Comparison of ENCODE assay signal across 22 cellular contexts in the genomic region with DNA sequence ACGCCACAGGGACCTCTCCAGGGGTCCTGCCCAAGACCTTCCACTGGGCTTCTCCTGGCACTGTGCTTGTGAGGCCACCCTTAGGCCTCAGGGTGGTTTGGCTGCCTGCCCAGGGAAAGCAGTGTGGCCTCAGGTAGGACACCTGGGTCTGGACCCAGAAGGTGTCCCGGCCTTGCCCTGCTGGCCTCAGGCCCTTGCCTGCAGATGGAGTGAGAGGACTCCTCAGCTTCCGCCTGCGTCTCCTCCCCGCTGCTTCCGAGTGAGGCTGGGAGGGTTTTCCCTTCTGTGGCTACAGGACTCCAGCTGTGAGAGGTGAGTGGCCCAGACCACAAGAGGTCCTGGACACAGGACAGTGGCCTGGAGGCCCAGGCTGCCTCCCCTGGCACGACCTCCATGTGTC.
"Had no signal": no experiment of that assay in that cellular context is flagged by ENCODE, and none has a peak within 500 bp of the region (broad histone marks: within the 10 kb centered on the region; RNA-seq: fewer than 3 reads in every experiment).

No MANE protein-coding gene starts in this region.

- H3K27me3 Mint-ChIP-seq: activated T-cell treated with anti-CD3 and anti-CD28 coated beads, Interleukin-2, amount 50 U/mL, for 24 hours had no signal

- H3K27ac Mint-ChIP-seq: activated CD8-positive, alpha-beta T cell treated with anti-CD3 and anti-CD28 coated beads for 36 hours; activated naive CD4-positive, alpha-beta T cell treated with anti-CD3 and anti-CD28 coated beads for 36 hours; activated T-cell treated with anti-CD3 and anti-CD28 coated beads, Interleukin-2, amount 50 U/mL, for 24 hours; immature natural killer cell; nephron; stimulated activated memory B cell treated with anti-CD40 and anti-IgM and Interleukin-4, amounts not matched to agents 10 μg/mL and 1 μg/mL and 100 μg/mL, for 72 hours had no signal

- H3K27me3 ChIP-seq: brain microvascular endothelial cell, upper lobe of right lung had no signal

- H3K4me1 Mint-ChIP-seq: central memory CD8-positive, alpha-beta T cell; immature natural killer cell; nephron had no signal

- H3K36me3 ChIP-seq: brain microvascular endothelial cell, heart left ventricle, left ventricle myocardium inferior, thoracic aorta, upper lobe of right lung had no signal

- H3K27ac ChIP-seq: brain microvascular endothelial cell, coronary artery, heart left ventricle, left ventricle myocardium inferior, thoracic aorta, upper lobe of right lung had no signal

- ATAC-seq: activated CD8-positive, alpha-beta T cell treated with anti-CD3 and anti-CD28 coated beads for 36 hours; heart left ventricle; sciatic nerve; stimulated activated memory B cell treated with anti-CD40 and anti-IgM and Interleukin-4, amounts not matched to agents 10 μg/mL and 1 μg/mL and 100 μg/mL, for 72 hours; upper lobe of right lung had no signal

- H3K36me3 Mint-ChIP-seq: immature natural killer cell; stimulated activated memory B cell treated with anti-CD40 and anti-IgM and Interleukin-4, amounts not matched to agents 10 μg/mL and 1 μg/mL and 100 μg/mL, for 72 hours had no signal

- H3K9me3 Mint-ChIP-seq: activated T-cell treated with anti-CD3 and anti-CD28 coated beads, Interleukin-2, amount 50 U/mL, for 24 hours; immature natural killer cell had no signal

- H3K9me3 ChIP-seq: thoracic aorta, upper lobe of right lung had no signal

- DNase-seq: activated CD4-positive, alpha-beta T cell treated with anti-CD3 and anti-CD28 coated beads for 48 hours; activated CD4-positive, CD25-positive, alpha-beta regulatory T cell; activated CD8-positive, alpha-beta T cell treated with anti-CD3 and anti-CD28 coated beads for 36 hours; activated naive CD4-positive, alpha-beta T cell treated with anti-CD3 and anti-CD28 coated beads for 36 hours; activated T-cell treated with anti-CD3 and anti-CD28 coated beads, Interleukin-2, amount 50 U/mL, for 24 hours; anterior cingulate cortex; brain microvascular endothelial cell; heart left ventricle; immature natural killer cell; kidney glomerular epithelial cell; left ventricle myocardium inferior; mammary epithelial cell; midbrain; nucleus accumbens; stimulated activated CD4-positive, alpha-beta T cell treated with anti-CD3 and anti-CD28 coated beads, Interleukin-4, amount 100 ng/mL, for 4 hours; upper lobe of right lung had no signal

- H3K4me3 ChIP-seq: coronary artery, heart left ventricle, left ventricle myocardium inferior, thoracic aorta, upper lobe of right lung had no signal

- H3K4me3 Mint-ChIP-seq: activated CD8-positive, alpha-beta T cell treated with anti-CD3 and anti-CD28 coated beads for 36 hours; activated naive CD4-positive, alpha-beta T cell treated with anti-CD3 and anti-CD28 coated beads for 36 hours; activated T-cell treated with anti-CD3 and anti-CD28 coated beads, Interleukin-2, amount 50 U/mL, for 24 hours; central memory CD8-positive, alpha-beta T cell; immature natural killer cell; nephron; stimulated activated memory B cell treated with anti-CD40 and anti-IgM and Interleukin-4, amounts not matched to agents 10 μg/mL and 1 μg/mL and 100 μg/mL, for 72 hours had no signal
